25 cellular contexts compared by ENCODE assay signal in the genomic region with DNA sequence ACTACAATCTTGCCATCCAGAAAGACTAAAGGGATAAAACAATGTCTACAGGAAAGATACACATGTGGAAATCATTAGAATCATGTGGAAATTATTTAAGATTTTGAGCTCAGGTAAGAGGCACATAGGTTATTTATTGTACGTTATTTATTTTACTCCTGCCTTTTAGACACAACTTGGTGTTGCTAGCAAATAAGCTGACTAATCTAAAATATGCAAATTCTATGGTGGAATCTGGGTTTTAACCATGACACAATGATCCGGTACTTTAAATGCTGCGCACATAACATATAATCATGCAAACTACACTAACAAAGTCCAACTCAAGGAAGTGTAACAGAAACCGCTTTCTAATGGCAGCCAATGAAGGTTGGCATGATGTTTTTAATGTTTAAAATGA.
"Had no signal": no experiment of that assay in that cellular context is flagged by ENCODE, and none has a peak within 500 bp of the region (broad histone marks: within the 10 kb centered on the region; RNA-seq: fewer than 3 reads in every experiment).

No MANE protein-coding gene starts in this region.

- H3K9me3 ChIP-seq: esophagus squamous epithelium, gastrocnemius medialis, lower lobe of right lung, mucosa of descending colon had no signal

- H3K27ac ChIP-seq: epithelial cell of prostate, esophagus squamous epithelium, gastrocnemius medialis, heart right ventricle, left lung, lower lobe of right lung had no signal

- H3K4me3 ChIP-seq: esophagus squamous epithelium, gastrocnemius medialis, heart right ventricle, left lung, lower lobe of right lung, mucosa of descending colon had no signal

- ATAC-seq: effector memory CD8-positive, alpha-beta T cell; esophagus mucosa; gastrocnemius medialis; heart right ventricle; left cardiac atrium; left lung; left ventricle myocardium superior; lower lobe of right lung; mucosa of descending colon had no signal

- H3K4me1 ChIP-seq: esophagus squamous epithelium, gastrocnemius medialis, heart right ventricle, left lung, lower lobe of right lung had no signal

- DNase-seq: cortex of kidney; effector CD8-positive, alpha-beta T cell; effector memory CD8-positive, alpha-beta T cell; endodermal cell; erythroblast; esophagus squamous epithelium; foreskin fibroblast; foreskin melanocyte; gastrocnemius medialis; glutamatergic neuron; head of caudate nucleus; heart right ventricle; hippocampal formation; left cardiac atrium; left lung; left ventricle myocardium superior; lower lobe of right lung; mesenchymal stem cell; mucosa of descending colon; naive B cell had no signal

- FAIRE-seq: endometrium, islet of Langerhans, keratinocyte had no signal

- H3K36me3 ChIP-seq: esophagus squamous epithelium, gastrocnemius medialis, heart right ventricle, left lung, lower lobe of right lung had no signal

- H3K27me3 ChIP-seq: esophagus squamous epithelium, gastrocnemius medialis, heart right ventricle, left lung had no signal
